11 cellular contexts compared by ENCODE assay signal in the genomic region with DNA sequence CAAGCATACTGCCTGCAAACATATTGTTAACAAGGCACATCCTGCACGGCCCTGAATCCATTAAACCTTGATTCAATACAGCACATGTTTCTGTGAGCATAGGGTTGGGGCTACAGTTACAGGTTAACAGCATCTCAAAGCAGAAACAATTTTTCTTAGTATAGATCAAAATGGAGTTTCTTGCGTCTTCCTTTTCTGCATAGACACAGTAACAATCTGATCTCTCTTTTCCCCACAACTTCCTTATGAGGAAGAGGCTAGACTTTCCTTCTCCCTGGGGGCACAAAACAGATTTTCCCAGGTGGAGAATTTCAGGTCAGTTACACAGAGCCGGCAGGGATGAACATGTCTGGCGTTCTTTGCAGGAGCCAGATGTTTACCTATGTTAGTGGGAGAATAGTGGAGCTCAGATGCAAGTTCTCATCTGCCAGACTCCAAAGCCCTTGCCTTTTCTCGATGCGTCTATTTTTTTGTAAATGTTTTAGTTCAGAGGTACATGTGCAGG. TPM values are rescaled to one million over a fixed set of nuclear protein-coding genes. Genes with fewer than 3 reads are reported as not detected.
DNase-seq lines count a peak whose midpoint lies in the region; ATAC-seq, FAIRE-seq and TF ChIP-seq lines count a peak whose summit lies in the region.
"Had no signal": no experiment of that assay in that cellular context is flagged by ENCODE, and none has a peak within 500 bp of the region (broad histone marks: within the 10 kb centered on the region; RNA-seq: fewer than 3 reads in every experiment).

No MANE protein-coding gene starts in this region.

- no peak for FAIRE-seq in GM12892 (lab: Jason Lieb, UNC)

- TF ChIP-seq POLR2A in GM12892 (IDR thresholded peaks at IDR 0.05; ENCODE audit: low read depth, low read length) = no peak

- H3K27ac Mint-ChIP-seq in activated T-cell treated with anti-CD3 and anti-CD28 coated beads, Interleukin-2, amount 50 U/mL, for 72 hours = peak overlapping the region; percentile 98
- H3K27ac Mint-ChIP-seq in T-helper 17 cell = peak overlapping the region; percentile 96
- H3K27ac Mint-ChIP-seq in stimulated activated naive CD8-positive, alpha-beta T cell treated with anti-CD3 and anti-CD28 coated beads, Interleukin-15, amount 100 ng/mL, for 72 hours = peak overlapping the region; percentile 20 to 71

- no peak overlapping the region for H2AFZ ChIP-seq in hepatocyte

- no peaks in the 10 kb centered on the region for H3K36me3 ChIP-seq in hepatocyte (replicated peaks; ENCODE audit: insufficient read depth, low read depth)
- H3K36me3 ChIP-seq: colonic mucosa had no signal

- no peaks in the 10 kb centered on the region for H3K9me3 ChIP-seq in T-helper 17 cell (ENCODE audit: control insufficient read depth, low read length, poor library complexity, severe bottlenecking)
- no peaks in the 10 kb centered on the region for H3K9me3 ChIP-seq in hepatocyte (ENCODE audit: low read depth)
- H3K9me3 ChIP-seq: colonic mucosa had no signal

- H3K4me2 ChIP-seq in hepatocyte = peak overlapping the region; percentile 85

- H3K4me3 Mint-ChIP-seq in activated T-cell treated with anti-CD3 and anti-CD28 coated beads, Interleukin-2, amount 50 U/mL, for 72 hours = peak overlapping the region; percentile 95
- peak overlapping the region; percentile 93 for H3K4me3 Mint-ChIP-seq in T-helper 17 cell
- H3K4me3 Mint-ChIP-seq in stimulated activated naive CD8-positive, alpha-beta T cell treated with anti-CD3 and anti-CD28 coated beads, Interleukin-15, amount 100 ng/mL, for 72 hours = peak overlapping the region; percentile 90

- H3K4me1 ChIP-seq in hepatocyte (ENCODE audit: insufficient read depth) = peaks cover 11% of the 10 kb centered on the region
- H3K4me1 ChIP-seq: colonic mucosa had no signal

- no peaks in the 10 kb centered on the region for H3K9me2 ChIP-seq in hepatocyte (replicated peaks; ENCODE audit: insufficient read depth)

- H3K4me1 Mint-ChIP-seq in activated T-cell treated with anti-CD3 and anti-CD28 coated beads, Interleukin-2, amount 50 U/mL, for 72 hours (ENCODE audit: low read depth) = peaks cover 78% of the 10 kb centered on the region
- H3K4me1 Mint-ChIP-seq in T-helper 17 cell = peaks cover 64% of the 10 kb centered on the region
- peaks cover 85% of the 10 kb centered on the region for H3K4me1 Mint-ChIP-seq in stimulated activated naive CD8-positive, alpha-beta T cell treated with anti-CD3 and anti-CD28 coated beads, Interleukin-15, amount 100 ng/mL, for 72 hours

- TF ChIP-seq CTCF in hepatocyte (IDR thresholded peaks at IDR 0.05; ENCODE audit: poor library complexity) = no peak

- no peaks in the 10 kb centered on the region for H3K9me3 Mint-ChIP-seq in activated T-cell treated with anti-CD3 and anti-CD28 coated beads, Interleukin-2, amount 50 U/mL, for 72 hours
- H3K9me3 Mint-ChIP-seq in stimulated activated naive CD8-positive, alpha-beta T cell treated with anti-CD3 and anti-CD28 coated beads, Interleukin-15, amount 100 ng/mL, for 72 hours = no peaks in the 10 kb centered on the region

- no peak for ATAC-seq in activated T-cell treated with anti-CD3 and anti-CD28 coated beads, Interleukin-2, amount 50 U/mL, for 72 hours (replicated peaks in 1 of 2)
- ATAC-seq in T-helper 17 cell (no peak), HG03439 (IDR thresholded peaks at IDR 0.05; ENCODE audit: unreplicated experiment) (no peak)
- no peak for ATAC-seq in stimulated activated naive CD8-positive, alpha-beta T cell treated with anti-CD3 and anti-CD28 coated beads, Interleukin-15, amount 100 ng/mL, for 72 hours

- no peaks in the 10 kb centered on the region for H3K27me3 Mint-ChIP-seq in activated T-cell treated with anti-CD3 and anti-CD28 coated beads, Interleukin-2, amount 50 U/mL, for 72 hours (ENCODE audit: low read depth)
- no peaks in the 10 kb centered on the region for H3K27me3 Mint-ChIP-seq in T-helper 17 cell
- H3K27me3 Mint-ChIP-seq in stimulated activated naive CD8-positive, alpha-beta T cell treated with anti-CD3 and anti-CD28 coated beads, Interleukin-15, amount 100 ng/mL, for 72 hours = no peaks in the 10 kb centered on the region

- peak overlapping the region; percentile 4 for H3K27ac ChIP-seq in hepatocyte
- H3K27ac ChIP-seq: SK-N-MC had no signal

- H3K4me3 ChIP-seq in hepatocyte = no peak overlapping the region

- peaks cover 5 to 25% of the 10 kb centered on the region in 2 donors for H3K36me3 Mint-ChIP-seq in activated T-cell treated with anti-CD3 and anti-CD28 coated beads, Interleukin-2, amount 50 U/mL, for 72 hours (ENCODE audit: insufficient read depth in 2 of 2)
- H3K36me3 Mint-ChIP-seq in T-helper 17 cell (ENCODE audit: low read depth) = no peaks in the 10 kb centered on the region

- WGBS in hepatocyte (ENCODE audit: low lambda C conversion rate, missing lambda C conversion rate) = 26% methylated on average over 6 of the region's 6 CpGs

- H4K20me1 ChIP-seq in hepatocyte (ENCODE audit: insufficient read depth, poor library complexity, severe bottlenecking) = no peaks in the 10 kb centered on the region

- no peak for DNase-seq in activated T-cell treated with anti-CD3 and anti-CD28 coated beads, Interleukin-2, amount 50 U/mL, for 72 hours
- no peak for DNase-seq in activated T-cell treated with anti-CD3 and anti-CD28 coated beads, Interleukin-2, amount 50 U/mL, for 1 hour
- DNase-seq in T-helper 17 cell = no peak
- DNase-seq in hepatocyte (ENCODE audit: low spot score) = no peak
- DNase-seq in stimulated activated naive CD8-positive, alpha-beta T cell treated with anti-CD3 and anti-CD28 coated beads, Interleukin-15, amount 100 ng/mL, for 72 hours = no peak
- no peak for DNase-seq in dedifferentiated amniotic fluid mesenchymal stem cell (ENCODE audit: extremely low spot score)
- DNase-seq in GM12892 (ENCODE audit: insufficient read length) = no peak
- DNase-seq: colonic mucosa; stimulated activated CD4-positive, alpha-beta T cell treated with anti-CD3 and anti-CD28 coated beads, Interleukin-2, amount 100 ng/mL, for 48 hours had no signal

- H3K79me2 ChIP-seq in hepatocyte = peaks cover 10% of the 10 kb centered on the region

- no peaks in the 10 kb centered on the region for H3K27me3 ChIP-seq in hepatocyte
- H3K27me3 ChIP-seq: colonic mucosa had no signal

RNA-seq across cellular contexts. Expression of a gene that starts 37.5 kb away (rescaled TPM):
- 100 to 1,000 TPM; 120 to 153 TPM for total RNA-seq in activated T-cell treated with anti-CD3 and anti-CD28 coated beads, Interleukin-2, amount 50 U/mL, for 72 hours
- total RNA-seq in T-helper 17 cell (100 to 1,000 TPM in 1 of 2 donors, 10 to 100 TPM in 1; 93.3 to 146 TPM), hepatocyte (15.4 and 21.6 TPM in 2 replicates)
- 26.2 and 35.2 TPM in 2 replicates for polyA plus RNA-seq in hepatocyte
- 16.2 TPM for polyA plus RNA-seq in GM12892 (2012; ENCODE audit: missing spikeins)

Comparison
In these comparisons a context has a peak if more than half of its experiments do, and no peak if none do; other contexts are left out.
1. H3K27ac Mint-ChIP-seq: peak in every context shown above with its lines; median percentile 98 in activated T-cell treated with anti-CD3 and anti-CD28 coated beads, Interleukin-2, amount 50 U/mL, for 72 hours; 96 in T-helper 17 cell; 46 in stimulated activated naive CD8-positive, alpha-beta T cell treated with anti-CD3 and anti-CD28 coated beads, Interleukin-15, amount 100 ng/mL, for 72 hours.